ENCODE assay signal across 31 cellular contexts in the genomic region with DNA sequence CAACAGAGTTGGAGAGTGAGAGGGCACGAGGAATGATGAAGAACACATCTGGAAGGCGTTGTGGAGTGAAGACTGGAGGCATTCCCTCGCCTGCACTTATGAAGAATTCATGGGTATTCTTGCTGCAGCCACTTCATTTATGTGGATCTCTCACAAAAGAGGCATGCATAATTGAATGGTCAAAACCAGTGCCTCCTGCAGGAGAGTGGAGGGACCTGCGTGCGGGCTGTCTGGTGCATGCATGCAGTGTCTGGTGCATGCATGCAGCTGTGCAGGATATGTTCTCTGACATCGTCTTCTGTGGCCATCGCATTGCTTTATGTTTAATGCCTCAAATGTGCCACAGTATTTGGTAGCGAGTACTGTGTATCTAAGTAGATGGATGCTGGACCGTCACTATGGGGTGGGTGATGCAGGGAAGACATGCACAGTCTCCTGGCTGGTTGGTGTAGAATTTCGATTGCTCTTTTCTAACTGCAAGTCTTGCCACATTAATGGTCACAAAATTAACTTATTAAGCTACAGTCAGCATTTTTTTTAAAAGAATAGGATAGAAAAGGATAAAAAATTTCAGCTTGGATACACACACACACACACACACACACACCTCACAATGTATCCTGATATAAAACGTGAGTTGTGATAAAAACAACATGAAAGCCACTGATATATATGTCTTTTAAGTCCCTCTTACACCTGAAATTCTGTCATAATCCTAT. TPM values are rescaled to one million over a fixed set of nuclear protein-coding genes. Genes with fewer than 3 reads are reported as not detected.
"Had no signal": no experiment of that assay in that cellular context is flagged by ENCODE, and none has a peak within 500 bp of the region (broad histone marks: within the 10 kb centered on the region; RNA-seq: fewer than 3 reads in every experiment).

No MANE protein-coding gene starts in this region.

- H3K4me1 ChIP-seq: breast epithelium had no signal

- H3K27ac ChIP-seq: breast epithelium, SK-N-MC, VCaP had no signal

- ATAC-seq: activated CD4-positive, CD25-positive, alpha-beta regulatory T cell treated with anti-CD3 and anti-CD28 coated beads, Interleukin-2, amount 50 U/mL, for 24 hours; activated CD8-positive, alpha-beta T cell treated with anti-CD3 and anti-CD28 coated beads, Interleukin-2, amount 10 ng/mL, durations not matched to agents 7 days and 5 days; Panc1; Right ventricle myocardium inferior; T-cell had no signal

- H3K9me3 Mint-ChIP-seq: activated naive CD4-positive, alpha-beta T cell treated with anti-CD3 and anti-CD28 coated beads, Interleukin-2, amount 50 U/mL, for 24 hours had no signal

- H3K9me3 ChIP-seq: breast epithelium had no signal

- DNase-seq: activated CD4-positive, alpha-beta T cell treated with anti-CD3 and anti-CD28 coated beads for 4 hours; activated CD8-positive, alpha-beta memory T cell treated with anti-CD3 and anti-CD28 coated beads, Interleukin-2, amount 50 U/mL, for 48 hours; activated CD8-positive, alpha-beta T cell treated with anti-CD3 and anti-CD28 coated beads, Interleukin-2, amount 10 ng/mL, durations not matched to agents 7 days and 5 days; activated effector memory CD4-positive, alpha-beta T cell treated with Interleukin-2 at 50 U/mL for 16 hours; activated naive CD4-positive, alpha-beta T cell; activated T-cell treated with anti-CD3 and anti-CD28 coated beads, Interleukin-2, amount 50 U/mL, for 1 hour; aorta; caudate nucleus; Kasumi-1; MV-4-11; NCI-H1092 treated with DMSO at 0.1 percent for 48 hours; NCI-H1417 treated with DMSO at 0.1 percent for 48 hours; NCI-H1694; NCI-H2029; NCI-H2107; NCI-H2171 treated with DMSO at 0.1 percent for 48 hours; NCI-H226; NCI-H526; NCI-H82; OCI-M1; RPMI8226; T-cell had no signal

- H3K27ac Mint-ChIP-seq: activated CD8-positive, alpha-beta T cell treated with anti-CD3 and anti-CD28 coated beads, Interleukin-2, amount 10 ng/mL, durations not matched to agents 7 days and 5 days; activated naive CD4-positive, alpha-beta T cell treated with anti-CD3 and anti-CD28 coated beads, Interleukin-2, amount 50 U/mL, for 24 hours; activated T-helper 1 cell treated with anti-CD3 and anti-CD28 coated beads, Interleukin-12 subunit alpha, Interleukin-12 subunit beta, Interleukin-2, Interleukin-4 antibody, amounts not matched to agents 30 ng/mL and 10 ng/mL and 1 ng/mL, durations not matched to agents 14 hours and 24 hours and 36 hours; T-cell had no signal

- H3K4me1 Mint-ChIP-seq: activated naive CD4-positive, alpha-beta T cell treated with anti-CD3 and anti-CD28 coated beads, Interleukin-2, amount 50 U/mL, for 24 hours; T-cell had no signal

- H3K36me3 ChIP-seq: breast epithelium had no signal

- H3K27me3 ChIP-seq: breast epithelium had no signal

- H3K4me3 Mint-ChIP-seq: activated CD8-positive, alpha-beta T cell treated with anti-CD3 and anti-CD28 coated beads, Interleukin-2, amount 10 ng/mL, durations not matched to agents 7 days and 5 days; activated naive CD4-positive, alpha-beta T cell treated with anti-CD3 and anti-CD28 coated beads, Interleukin-2, amount 50 U/mL, for 24 hours; activated T-helper 1 cell treated with anti-CD3 and anti-CD28 coated beads, Interleukin-12 subunit alpha, Interleukin-12 subunit beta, Interleukin-2, Interleukin-4 antibody, amounts not matched to agents 30 ng/mL and 10 ng/mL and 1 ng/mL, durations not matched to agents 14 hours and 24 hours and 36 hours; T-cell had no signal

- H3K36me3 Mint-ChIP-seq: activated naive CD4-positive, alpha-beta T cell treated with anti-CD3 and anti-CD28 coated beads, Interleukin-2, amount 50 U/mL, for 24 hours; T-cell had no signal

- H3K4me3 ChIP-seq: breast epithelium, SK-N-MC had no signal

- H3K27me3 Mint-ChIP-seq: activated naive CD4-positive, alpha-beta T cell treated with anti-CD3 and anti-CD28 coated beads, Interleukin-2, amount 50 U/mL, for 24 hours; T-cell had no signal

RNA-seq across cellular contexts. Expression of a gene that starts 20.9 kb away (rescaled TPM):
- total RNA-seq: activated CD8-positive, alpha-beta T cell treated with anti-CD3 and anti-CD28 coated beads, Interleukin-2, amount 10 ng/mL, durations not matched to agents 7 days and 5 days; activated T-helper 1 cell treated with anti-CD3 and anti-CD28 coated beads, Interleukin-12 subunit alpha, Interleukin-12 subunit beta, Interleukin-2, Interleukin-4 antibody, amounts not matched to agents 30 ng/mL and 10 ng/mL and 1 ng/mL, durations not matched to agents 14 hours and 24 hours and 36 hours; T-cell; T-helper 2 cell treated with Interferon-gamma antibody and Interleukin-4, amounts not matched to agents 100 ng/mL and 5 ng/mL, for 36 hours had no signal
